18 cellular contexts compared by ENCODE assay signal in the genomic region with DNA sequence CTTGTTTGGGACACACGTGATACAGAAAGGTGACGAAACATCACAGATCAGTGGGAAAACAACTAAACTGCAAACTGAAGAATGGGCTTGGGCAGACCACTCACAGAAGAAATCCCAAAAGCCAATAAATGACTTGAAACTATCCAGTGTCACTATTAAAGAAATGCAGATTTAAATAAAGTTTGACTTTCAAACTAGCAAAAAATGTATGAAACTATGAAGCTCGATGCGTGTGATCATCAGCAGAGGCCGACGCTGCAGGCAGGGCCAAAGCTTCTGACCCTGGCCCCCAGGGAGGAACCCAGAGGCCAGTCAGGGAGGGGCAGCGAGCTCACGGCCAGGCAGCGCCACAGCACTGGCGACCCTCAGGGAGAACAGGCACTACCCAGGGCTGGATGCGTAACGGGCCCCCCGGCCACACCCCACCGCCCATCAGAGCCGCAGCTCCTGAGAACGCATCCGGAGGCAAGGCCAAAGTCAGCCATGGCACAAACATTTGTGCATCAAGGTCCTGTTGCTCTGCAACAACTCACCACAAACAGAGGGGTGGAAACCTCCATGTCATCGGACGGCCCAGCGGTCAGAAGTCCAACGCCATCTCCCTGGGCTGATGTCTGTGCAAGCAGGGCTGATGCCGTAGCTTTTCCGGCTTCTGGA.
"Had no signal": no experiment of that assay in that cellular context is flagged by ENCODE, and none has a peak within 500 bp of the region (broad histone marks: within the 10 kb centered on the region; RNA-seq: fewer than 3 reads in every experiment).

No MANE protein-coding gene starts in this region.

- H3K4me3 ChIP-seq: body of pancreas, psoas muscle, SJSA1, thoracic aorta had no signal

- H3K36me3 Mint-ChIP-seq: naive B cell had no signal

- H3K4me1 Mint-ChIP-seq: activated CD4-positive, alpha-beta memory T cell treated with anti-CD3 and anti-CD28 coated beads, Interleukin-2, amount 10 ng/mL, durations not matched to agents 7 days and 5 days; central memory CD8-positive, alpha-beta T cell; naive B cell; stimulated activated naive CD8-positive, alpha-beta T cell treated with anti-CD3 and anti-CD28 coated beads, Interleukin-15, amount 100 ng/mL, for 72 hours had no signal

- H3K27ac ChIP-seq: body of pancreas, psoas muscle, SJSA1, thoracic aorta had no signal

- H3K9me3 ChIP-seq: body of pancreas, psoas muscle, SJSA1, thoracic aorta had no signal

- H3K27ac Mint-ChIP-seq: activated CD4-positive, alpha-beta memory T cell treated with anti-CD3 and anti-CD28 coated beads, Interleukin-2, amount 10 ng/mL, durations not matched to agents 7 days and 5 days; activated T-helper 1 cell treated with anti-CD3 and anti-CD28 coated beads, Interleukin-12 subunit alpha, Interleukin-12 subunit beta, Interleukin-2, Interleukin-4 antibody, amounts not matched to agents 30 ng/mL and 10 ng/mL and 1 ng/mL, durations not matched to agents 14 hours and 24 hours and 36 hours; dendritic cell treated with granulocyte-macrophage colony-stimulating factor and Interleukin-4, amounts not matched to agents 40 ng/mL and 50 ng/mL, for 4 days; naive B cell; stimulated activated naive CD8-positive, alpha-beta T cell treated with anti-CD3 and anti-CD28 coated beads, Interleukin-15, amount 100 ng/mL, for 72 hours; T-helper 2 cell treated with Interferon-gamma antibody and Interleukin-4, amounts not matched to agents 5 μg/mL and 100 μg/mL, for 36 hours had no signal

- H3K9me3 Mint-ChIP-seq: activated CD4-positive, alpha-beta memory T cell treated with anti-CD3 and anti-CD28 coated beads, Interleukin-2, amount 10 ng/mL, durations not matched to agents 7 days and 5 days; activated T-helper 1 cell treated with anti-CD3 and anti-CD28 coated beads, Interleukin-12 subunit alpha, Interleukin-12 subunit beta, Interleukin-2, Interleukin-4 antibody, amounts not matched to agents 30 ng/mL and 10 ng/mL and 1 ng/mL, durations not matched to agents 14 hours and 24 hours and 36 hours; central memory CD8-positive, alpha-beta T cell; dendritic cell treated with granulocyte-macrophage colony-stimulating factor and Interleukin-4, amounts not matched to agents 40 ng/mL and 50 ng/mL, for 4 days; stimulated activated naive CD8-positive, alpha-beta T cell treated with anti-CD3 and anti-CD28 coated beads, Interleukin-15, amount 100 ng/mL, for 72 hours; T-helper 2 cell treated with Interferon-gamma antibody and Interleukin-4, amounts not matched to agents 5 μg/mL and 100 μg/mL, for 36 hours had no signal

- ATAC-seq: body of pancreas; psoas muscle; stimulated activated naive CD8-positive, alpha-beta T cell treated with anti-CD3 and anti-CD28 coated beads, Interleukin-15, amount 100 ng/mL, for 72 hours had no signal

- H3K27me3 Mint-ChIP-seq: activated CD4-positive, alpha-beta memory T cell treated with anti-CD3 and anti-CD28 coated beads, Interleukin-2, amount 10 ng/mL, durations not matched to agents 7 days and 5 days had no signal

- H3K4me3 Mint-ChIP-seq: activated CD4-positive, alpha-beta memory T cell treated with anti-CD3 and anti-CD28 coated beads, Interleukin-2, amount 10 ng/mL, durations not matched to agents 7 days and 5 days; activated T-helper 1 cell treated with anti-CD3 and anti-CD28 coated beads, Interleukin-12 subunit alpha, Interleukin-12 subunit beta, Interleukin-2, Interleukin-4 antibody, amounts not matched to agents 30 ng/mL and 10 ng/mL and 1 ng/mL, durations not matched to agents 14 hours and 24 hours and 36 hours; central memory CD8-positive, alpha-beta T cell; dendritic cell treated with granulocyte-macrophage colony-stimulating factor and Interleukin-4, amounts not matched to agents 40 ng/mL and 50 ng/mL, for 4 days; naive B cell; stimulated activated naive CD8-positive, alpha-beta T cell treated with anti-CD3 and anti-CD28 coated beads, Interleukin-15, amount 100 ng/mL, for 72 hours; T-helper 2 cell treated with Interferon-gamma antibody and Interleukin-4, amounts not matched to agents 5 μg/mL and 100 μg/mL, for 36 hours had no signal

- DNase-seq: activated CD4-positive, alpha-beta memory T cell treated with anti-CD3 and anti-CD28 coated beads, Interleukin-2, amount 10 ng/mL, durations not matched to agents 7 days and 5 days; activated CD4-positive, alpha-beta T cell treated with anti-CD3 and anti-CD28 coated beads for 1 hour; amniotic stem cell; midbrain; naive B cell; nucleus accumbens; stimulated activated CD4-positive, alpha-beta T cell treated with anti-CD3 and anti-CD28 coated beads, Interleukin-15, amount 100 ng/mL, for 24 hours; stimulated activated CD4-positive, alpha-beta T cell treated with anti-CD3 and anti-CD28 coated beads, Interleukin-4, amount 100 ng/mL, for 24 hours; stimulated activated naive CD8-positive, alpha-beta T cell treated with anti-CD3 and anti-CD28 coated beads, Interleukin-15, amount 100 ng/mL, for 72 hours; SW 1271 had no signal

- H3K4me1 ChIP-seq: body of pancreas, psoas muscle, SJSA1 had no signal

- H3K36me3 ChIP-seq: SJSA1, thoracic aorta had no signal
